24 cellular contexts compared by ENCODE assay signal in genomic region chr12:109547286-109547685, GRCh38. TPM values are rescaled to one million over a fixed set of nuclear protein-coding genes. Genes with fewer than 3 reads are reported as not detected.
DNase-seq lines count a peak whose midpoint lies in the region; ATAC-seq, FAIRE-seq and TF ChIP-seq lines count a peak whose summit lies in the region.
"Had no signal": no experiment of that assay in that cellular context is flagged by ENCODE, and none has a peak within 500 bp of the region (broad histone marks: within the 10 kb centered on the region; RNA-seq: fewer than 3 reads in every experiment).

No MANE protein-coding gene starts in this region.

- H3K27me3 Mint-ChIP-seq in activated CD4-positive, alpha-beta T cell treated with anti-CD3 and anti-CD28 coated beads, Interleukin-2, amount 10 ng/mL, durations not matched to agents 7 days and 5 days: peaks cover 27% of the 10 kb centered on the region
- peaks cover 0 to 2% (median 1%) of the 10 kb centered on the region in 3 donors for H3K27me3 Mint-ChIP-seq in immature natural killer cell (ENCODE audit: low read depth in 3 of 3)

- peaks cover 24% of the 10 kb centered on the region for H3K4me1 ChIP-seq in BLaER1
- H3K4me1 ChIP-seq: HAP-1 had no signal

- CTCF ChIA-PET in activated CD4-positive, alpha-beta T cell treated with anti-CD3 and anti-CD28 coated beads, Interleukin-2, amount 10 ng/mL, durations not matched to agents 7 days and 5 days (lab: Charles Lee): interaction anchor here (1.0 kb wide), 1 partner anchor 13 kb away, joined by 3 read pairs; no protein-coding TSS in a partner anchor

- H3K27ac ChIP-seq in BLaER1: no peak overlapping the region
- H3K27ac ChIP-seq: 22Rv1 had no signal

- no peaks in the 10 kb centered on the region for H3K9me3 Mint-ChIP-seq in activated CD4-positive, alpha-beta T cell treated with anti-CD3 and anti-CD28 coated beads, Interleukin-2, amount 10 ng/mL, durations not matched to agents 7 days and 5 days
- no peaks in the 10 kb centered on the region for H3K9me3 Mint-ChIP-seq in immature natural killer cell
- H3K9me3 Mint-ChIP-seq: CD4-positive, alpha-beta memory T cell had no signal

- POLR2A ChIA-PET in activated CD4-positive, alpha-beta T cell treated with anti-CD3 and anti-CD28 coated beads, Interleukin-2, amount 10 ng/mL, durations not matched to agents 7 days and 5 days (lab: Charles Lee): no interaction called here

- no peaks in the 10 kb centered on the region for H3K9me3 ChIP-seq in BLaER1
- H3K9me3 ChIP-seq: HAP-1 had no signal

- no peak for DNase-seq in activated CD4-positive, alpha-beta T cell treated with anti-CD3 and anti-CD28 coated beads, Interleukin-2, amount 10 ng/mL, durations not matched to agents 7 days and 5 days
- DNase-seq in activated CD4-positive, alpha-beta T cell treated with anti-CD3 and anti-CD28 coated beads, Interleukin-2, amount 50 U/mL, for 1 hour: no peak
- DNase-seq in bronchial epithelial cell (ENCODE audit: low read depth) (no peak), immature natural killer cell (no peak), HUDEP-2 (lab: John Stamatoyannopoulos, UW; ENCODE audit: unreplicated experiment in 76 of 76) (no peak)
- DNase-seq: C1 segment of cervical spinal cord; Calu3; CD4-positive, alpha-beta memory T cell; COR-L47; DMS53; DMS79 treated with DMSO at 0.1 percent for 48 hours; GF-D8; GOT3; HFFc6 had no signal

- no peaks in the 10 kb centered on the region for H3K36me3 Mint-ChIP-seq in activated CD4-positive, alpha-beta T cell treated with anti-CD3 and anti-CD28 coated beads, Interleukin-2, amount 10 ng/mL, durations not matched to agents 7 days and 5 days (ENCODE audit: low read depth)
- H3K36me3 Mint-ChIP-seq in immature natural killer cell: no peaks in the 10 kb centered on the region
- H3K36me3 Mint-ChIP-seq: CD4-positive, alpha-beta memory T cell had no signal

- H3K9ac ChIP-seq in BLaER1: no peak overlapping the region

- H3K27me3 ChIP-seq in BLaER1: no peaks in the 10 kb centered on the region
- H3K27me3 ChIP-seq in bronchial epithelial cell (ENCODE audit: control insufficient read depth, insufficient read depth, low read length): no peaks in the 10 kb centered on the region

- no peaks in the 10 kb centered on the region for H4K20me1 ChIP-seq in BLaER1

- no peak overlapping the region for H3K4me3 Mint-ChIP-seq in activated CD4-positive, alpha-beta T cell treated with anti-CD3 and anti-CD28 coated beads, Interleukin-2, amount 10 ng/mL, durations not matched to agents 7 days and 5 days
- H3K4me3 Mint-ChIP-seq in immature natural killer cell: peak overlapping the region in 4 of 5 donors; percentile 23 to 57 (median 43)
- H3K4me3 Mint-ChIP-seq: B cell; CD4-positive, alpha-beta memory T cell; HFFc6 had no signal

- FAIRE-seq in bronchial epithelial cell (lab: Jason Lieb, UNC): peak; percentile 95
- FAIRE-seq: A204.1, GM12891, GM18507, H54 had no signal

- H3K36me3 ChIP-seq in BLaER1: no peaks in the 10 kb centered on the region
- no peaks in the 10 kb centered on the region for H3K36me3 ChIP-seq in bronchial epithelial cell (ENCODE audit: control insufficient read depth, insufficient read depth, low read length)
- H3K36me3 ChIP-seq: HAP-1 had no signal

- peak overlapping the region; percentile 77 for H3K27ac Mint-ChIP-seq in activated CD4-positive, alpha-beta T cell treated with anti-CD3 and anti-CD28 coated beads, Interleukin-2, amount 10 ng/mL, durations not matched to agents 7 days and 5 days
- peak overlapping the region in 2 of 6 donors; percentile 24 to 56 for H3K27ac Mint-ChIP-seq in immature natural killer cell
- H3K27ac Mint-ChIP-seq: B cell, HFFc6 had no signal

- no peak for ATAC-seq in GM19463 (IDR thresholded peaks at IDR 0.05; ENCODE audit: unreplicated experiment)
- ATAC-seq in HG03469 (IDR thresholded peaks at IDR 0.05; ENCODE audit: unreplicated experiment): no peak

- TF ChIP-seq CTCF in bronchial epithelial cell (IDR thresholded peaks at IDR 0.05; ENCODE audit: insufficient read depth, low read length, severe bottlenecking): no peak

- peaks cover 25% of the 10 kb centered on the region for H3K4me1 Mint-ChIP-seq in activated CD4-positive, alpha-beta T cell treated with anti-CD3 and anti-CD28 coated beads, Interleukin-2, amount 10 ng/mL, durations not matched to agents 7 days and 5 days
- peaks cover 77% of the 10 kb centered on the region in 2 donors for H3K4me1 Mint-ChIP-seq in immature natural killer cell
- H3K4me1 Mint-ChIP-seq: B cell had no signal

- H3K4me3 ChIP-seq in BLaER1 (no peak overlapping the region), bronchial epithelial cell (ENCODE audit: low read depth, low read length) (no peak overlapping the region)
- H3K4me3 ChIP-seq: HAP-1 had no signal

- H3K4me2 ChIP-seq in BLaER1: peak overlapping the region; percentile 64

RNA-seq across cellular contexts. Expression of gene MMAB, which starts 26.0 kb away (rescaled TPM):
- 10 to 100 TPM; 21.4 to 25.7 TPM for total RNA-seq in activated CD4-positive, alpha-beta T cell treated with anti-CD3 and anti-CD28 coated beads, Interleukin-2, amount 10 ng/mL, durations not matched to agents 7 days and 5 days
- 33.5 and 36.9 TPM in 2 replicates for total RNA-seq in bronchial epithelial cell
- polyA plus RNA-seq in immature natural killer cell: 10 to 100 TPM; 25.6 to 61.6 (median 59.0) TPM

RNA-seq across cellular contexts. Expression of gene MVK, which starts 26.3 kb away (rescaled TPM):
- 10 to 100 TPM; 20.3 to 21.8 TPM for total RNA-seq in activated CD4-positive, alpha-beta T cell treated with anti-CD3 and anti-CD28 coated beads, Interleukin-2, amount 10 ng/mL, durations not matched to agents 7 days and 5 days
- 14.3 and 16.1 TPM in 2 replicates for total RNA-seq in bronchial epithelial cell
- 1 to 10 TPM; 3.4 to 4.9 (median 4.2) TPM for polyA plus RNA-seq in immature natural killer cell
